ENCODE assay signal across 18 cellular contexts in genomic region chr1:7566417-7567375, GRCh38.
DNase-seq lines count a peak whose midpoint lies in the region; ATAC-seq and TF ChIP-seq lines count a peak whose summit lies in the region.
"Had no signal": no experiment of that assay in that cellular context is flagged by ENCODE, and none has a peak within 500 bp of the region (broad histone marks: within the 10 kb centered on the region; RNA-seq: fewer than 3 reads in every experiment).

No MANE protein-coding gene starts in this region.

- no peaks in the 10 kb centered on the region for H3K4me1 Mint-ChIP-seq in chondrocyte (ENCODE audit: low read depth)
- H3K4me1 Mint-ChIP-seq: B cell had no signal

- H3K9me3 ChIP-seq in osteoblast (ENCODE audit: low read depth, low read length): no peaks in the 10 kb centered on the region
- H3K9me3 ChIP-seq in upper lobe of right lung: no peaks in the 10 kb centered on the region
- H3K9me3 ChIP-seq: A549 had no signal

- no peak for TF ChIP-seq CTCF in chondrocyte (IDR thresholded peaks at IDR 0.05)
- no peak for TF ChIP-seq CTCF in osteoblast (IDR thresholded peaks at IDR 0.05; ENCODE audit: extremely low read depth, low read depth, low read length)
- no peak for TF ChIP-seq CTCF in upper lobe of right lung (IDR thresholded peaks at IDR 0.05)

- no peak overlapping the region for H2AFZ ChIP-seq in osteoblast (ENCODE audit: low read length)
- H2AFZ ChIP-seq: GM23338 had no signal

- no peak overlapping the region for H3K27ac Mint-ChIP-seq in chondrocyte (ENCODE audit: unreplicated experiment)
- H3K27ac Mint-ChIP-seq: B cell; CD8-positive, alpha-beta T cell; GM23338 had no signal

- H3K4me1 ChIP-seq in osteoblast (ENCODE audit: insufficient read depth, low read length) (no peaks in the 10 kb centered on the region), upper lobe of right lung (no peaks in the 10 kb centered on the region)
- H3K4me1 ChIP-seq: A549 had no signal

- H3K4me3 ChIP-seq in osteoblast (ENCODE audit: insufficient read depth, low read length) (no peak overlapping the region), upper lobe of right lung (no peak overlapping the region)
- H3K4me3 ChIP-seq: A549; BLaER1 treated with 17β-estradiol and CSF1 and Interleukin-3, amounts not matched to agents 10 nM and 100 nM; GM23338 had no signal

- H3K27me3 Mint-ChIP-seq in chondrocyte (ENCODE audit: low read depth): no peaks in the 10 kb centered on the region
- H3K27me3 Mint-ChIP-seq: B cell had no signal

- no peak overlapping the region for H3K4me3 Mint-ChIP-seq in chondrocyte (ENCODE audit: unreplicated experiment)
- H3K4me3 Mint-ChIP-seq: B cell; CD8-positive, alpha-beta T cell; GM23338 had no signal

- intact Hi-C loops in upper lobe of right lung (cut with DNase I): no loop called here

- no peak for ATAC-seq in upper lobe of right lung
- ATAC-seq in HG03095 (IDR thresholded peaks at IDR 0.05; ENCODE audit: unreplicated experiment): no peak
- ATAC-seq: A549; CD8-positive, alpha-beta T cell; GM23338 had no signal

- DNase-seq in activated effector memory CD4-positive, alpha-beta T cell treated with anti-CD3 and anti-CD28 coated beads, Interleukin-2, amount 50 U/mL, for 16 hours: peak; percentile 39
- DNase-seq in activated effector memory CD4-positive, alpha-beta T cell treated with Interleukin-2 at 50 U/mL for 16 hours: no peak
- DNase-seq in chondrocyte (ENCODE audit: low spot score) (peak; percentile 65), osteoblast (ENCODE audit: insufficient read length, low spot score, missing footprints) (peak; percentile 56), upper lobe of right lung (peak; percentile 40), ACHN (no peak), NCI-H82 treated with DMSO at 0.1 percent for 48 hours (lab: John Stamatoyannopoulos, UW; ENCODE audit: unreplicated experiment) (no peak)
- DNase-seq: Calu3; CD8-positive, alpha-beta T cell; DMS79 treated with DMSO at 0.1 percent for 48 hours; GF-D8; HCEC 1CT had no signal

- H3K36me3 ChIP-seq in osteoblast (ENCODE audit: insufficient read depth, low read length): no peaks in the 10 kb centered on the region
- H3K36me3 ChIP-seq in upper lobe of right lung: no peaks in the 10 kb centered on the region
- H3K36me3 ChIP-seq: BLaER1 treated with 17β-estradiol and CSF1 and Interleukin-3, amounts not matched to agents 10 nM and 100 nM had no signal

- in situ Hi-C loops in ACHN (cut with HindIII; ENCODE audit: low pct_ligation_motif_present, low pct_unique_long_range_greater_than_20kb, low sequenced_read_pairs): no loop called here

- H3K27me3 ChIP-seq in osteoblast (ENCODE audit: insufficient read depth, low read length) (peaks cover 3% of the 10 kb centered on the region), upper lobe of right lung (no peaks in the 10 kb centered on the region)
- H3K27me3 ChIP-seq: BLaER1 treated with 17β-estradiol and CSF1 and Interleukin-3, amounts not matched to agents 10 nM and 100 nM had no signal

- H3K4me2 ChIP-seq in osteoblast (ENCODE audit: insufficient read depth, low read length): no peak overlapping the region
- H3K4me2 ChIP-seq: A549; BLaER1 treated with 17β-estradiol and CSF1 and Interleukin-3, amounts not matched to agents 10 nM and 100 nM; GM23338 had no signal

- no peaks in the 10 kb centered on the region for H3K9me3 Mint-ChIP-seq in chondrocyte (ENCODE audit: low read depth)
- H3K9me3 Mint-ChIP-seq: CD8-positive, alpha-beta T cell; GM23338 had no signal

- H3K27ac ChIP-seq in osteoblast (ENCODE audit: low read depth, low read length): no peak overlapping the region
- H3K27ac ChIP-seq in upper lobe of right lung: no peak overlapping the region
- H3K27ac ChIP-seq: 22Rv1; A549; BLaER1 treated with 17β-estradiol and CSF1 and Interleukin-3, amounts not matched to agents 10 nM and 100 nM had no signal

- no peaks in the 10 kb centered on the region for H3K36me3 Mint-ChIP-seq in chondrocyte (ENCODE audit: low read depth)
- H3K36me3 Mint-ChIP-seq: CD8-positive, alpha-beta T cell had no signal

- no peaks in the 10 kb centered on the region for H4K20me1 ChIP-seq in osteoblast (ENCODE audit: insufficient read depth, low read length)
- H4K20me1 ChIP-seq: BLaER1 treated with 17β-estradiol and CSF1 and Interleukin-3, amounts not matched to agents 10 nM and 100 nM had no signal

- no peaks in the 10 kb centered on the region for H3K79me2 ChIP-seq in osteoblast (ENCODE audit: insufficient read depth, low read length)

Comparison
In these comparisons a context has a peak if more than half of its experiments do, and no peak if none do; other contexts are left out.
1. DNase-seq: peak in activated effector memory CD4-positive, alpha-beta T cell treated with anti-CD3 and anti-CD28 coated beads, Interleukin-2, amount 50 U/mL, for 16 hours (single experiment), chondrocyte (single experiment), osteoblast (single experiment) and upper lobe of right lung (single experiment); none in activated effector memory CD4-positive, alpha-beta T cell treated with Interleukin-2 at 50 U/mL for 16 hours (single experiment), ACHN (single experiment) and NCI-H82 treated with DMSO at 0.1 percent for 48 hours (single experiment).